In genomic region chr6:24402697-24403500, GRCh38 we compare ENCODE assay signal across 8 cellular contexts. TPM values are rescaled to one million over a fixed set of nuclear protein-coding genes. Genes with fewer than 3 reads are reported as not detected.
DNase-seq lines count a peak whose midpoint lies in the region; TF ChIP-seq lines count a peak whose summit lies in the region.

Gene MRS2 (plus strand): TSS chr6:24402936. CDS start chr6:24403047, 111 bp downstream.

- H3K9me3 ChIP-seq in endocrine pancreas (ENCODE audit: control insufficient read depth, low read length) = no peaks in the 10 kb centered on the region

- TF ChIP-seq CTCF in GM20000 (IDR thresholded peaks at IDR 0.05; ENCODE audit: extremely low read depth, missing control alignments) = no peak

- H3K36me3 ChIP-seq in endocrine pancreas (ENCODE audit: control insufficient read depth, insufficient read depth, low read length) = no peaks in the 10 kb centered on the region
- no peaks in the 10 kb centered on the region for H3K36me3 ChIP-seq in mesendoderm (ENCODE audit: control insufficient read depth, insufficient read depth, low read length)

- peak; percentile 89 for DNase-seq in COR-L47 (lab: John Stamatoyannopoulos, UW)
- DNase-seq in GM20000 (ENCODE audit: low spot score) = peak; percentile 90
- DNase-seq in HS-5 (ENCODE audit: low read depth) = peak; percentile 19
- DNase-seq in NOMO-1 treated with dmso at 0.1 percent for 144 hours (lab: John Stamatoyannopoulos, UW; ENCODE audit: unreplicated experiment) = peak; percentile 51
- DNase-seq in activated CD8-positive, alpha-beta memory T cell treated with anti-CD3 and anti-CD28 coated beads, Interleukin-2, amount 50 U/mL, for 1 hour (ENCODE audit: extremely low read depth) = peak; percentile 36
- DNase-seq in mesendoderm = peak; percentile 91
- peak; percentile 38 for DNase-seq in stimulated activated CD8-positive, alpha-beta memory T cell treated with anti-CD3 and anti-CD28 coated beads, Interleukin-15, amount 100 ng/mL, for 1 hour (ENCODE audit: low read depth)

- H3K4me3 ChIP-seq in endocrine pancreas (ENCODE audit: control insufficient read depth, insufficient read depth, low read length) = peak within 1 kb of the TSS; percentile 94
- H3K4me3 ChIP-seq in mesendoderm (ENCODE audit: low read length) = peak within 1 kb of the TSS; percentile 87

- H3K79me1 ChIP-seq in mesendoderm (ENCODE audit: low read length) = peaks cover 2% of the 10 kb centered on the region

- H3K9ac ChIP-seq in endocrine pancreas (ENCODE audit: control insufficient read depth, insufficient read depth, low read length) = peak within 1 kb of the TSS; percentile 83
- peak within 1 kb of the TSS; percentile 96 for H3K9ac ChIP-seq in mesendoderm (ENCODE audit: low read length)

- H3K23ac ChIP-seq in mesendoderm (ENCODE audit: low read length) = no peak within 1 kb of the TSS

- H3K4me2 ChIP-seq in mesendoderm (ENCODE audit: low read length) = peak within 1 kb of the TSS; percentile 30

- peak within 1 kb of the TSS; percentile 22 for H3K4ac ChIP-seq in mesendoderm (ENCODE audit: low read depth, low read length)

- peaks cover 41% of the 10 kb centered on the region for H3K79me2 ChIP-seq in mesendoderm (ENCODE audit: control insufficient read depth, insufficient read depth, low read length)

- H2BK15ac ChIP-seq in mesendoderm (replicated peaks; ENCODE audit: low read depth) = no peak within 1 kb of the TSS

- H3K18ac ChIP-seq in mesendoderm (ENCODE audit: low read length) = peak within 1 kb of the TSS; percentile 71

- no peaks in the 10 kb centered on the region for H3K27me3 ChIP-seq in endocrine pancreas (ENCODE audit: control insufficient read depth, insufficient read depth, low read length)
- no peaks in the 10 kb centered on the region for H3K27me3 ChIP-seq in mesendoderm (ENCODE audit: insufficient read depth, low read length, poor library complexity)

- H4K8ac ChIP-seq in mesendoderm (ENCODE audit: low read depth, low read length) = no peak within 1 kb of the TSS

- peak within 1 kb of the TSS; percentile 32 for H3K27ac ChIP-seq in mesendoderm (ENCODE audit: low read depth, low read length)

- no peak within 1 kb of the TSS for H2AK5ac ChIP-seq in mesendoderm (ENCODE audit: low read length)

- H2BK5ac ChIP-seq in mesendoderm (ENCODE audit: low read length) = peak within 1 kb of the TSS; percentile 55

- WGBS in mesendoderm (ENCODE audit: extremely low coverage, insufficient coverage, low lambda C conversion rate) = no CpG with 5 or more reads among the region's 63 CpGs

- no peak within 1 kb of the TSS for H2BK120ac ChIP-seq in mesendoderm (ENCODE audit: low read depth, low read length)

- peak within 1 kb of the TSS; percentile 96 for H3K56ac ChIP-seq in mesendoderm (ENCODE audit: low read length)

- no peak within 1 kb of the TSS for H4K5ac ChIP-seq in mesendoderm (ENCODE audit: low read length)

- peaks cover 14% of the 10 kb centered on the region for H3K4me1 ChIP-seq in endocrine pancreas (ENCODE audit: control insufficient read depth, insufficient read depth, low read length)
- H3K4me1 ChIP-seq in mesendoderm (ENCODE audit: control insufficient read depth, low read depth, low read length) = peaks cover 13% of the 10 kb centered on the region

RNA-seq across cellular contexts. Expression of gene MRS2, which starts in this region (rescaled TPM):
- polyA plus RNA-seq in mesendoderm (2013, experiment 1 of 2) = 68.7 TPM
- 69.7 TPM for polyA plus RNA-seq in mesendoderm (2013, experiment 2 of 2)

Comparison
In these comparisons a context has a peak if more than half of its experiments do, and no peak if none do; other contexts are left out.
1. Peak in every context shown above with its lines: DNase-seq, H3K4me3 ChIP-seq and H3K27ac ChIP-seq.
2. DNase-seq: peak in every context shown above with its lines; median percentile 91 in mesendoderm; 90 in GM20000; 89 in COR-L47; 51 in NOMO-1 treated with dmso at 0.1 percent for 144 hours; 38 in stimulated activated CD8-positive, alpha-beta memory T cell treated with anti-CD3 and anti-CD28 coated beads, Interleukin-15, amount 100 ng/mL, for 1 hour; 36 in activated CD8-positive, alpha-beta memory T cell treated with anti-CD3 and anti-CD28 coated beads, Interleukin-2, amount 50 U/mL, for 1 hour; 19 in HS-5.